ENCODE assay signal across 10 cellular contexts in the genomic region with DNA sequence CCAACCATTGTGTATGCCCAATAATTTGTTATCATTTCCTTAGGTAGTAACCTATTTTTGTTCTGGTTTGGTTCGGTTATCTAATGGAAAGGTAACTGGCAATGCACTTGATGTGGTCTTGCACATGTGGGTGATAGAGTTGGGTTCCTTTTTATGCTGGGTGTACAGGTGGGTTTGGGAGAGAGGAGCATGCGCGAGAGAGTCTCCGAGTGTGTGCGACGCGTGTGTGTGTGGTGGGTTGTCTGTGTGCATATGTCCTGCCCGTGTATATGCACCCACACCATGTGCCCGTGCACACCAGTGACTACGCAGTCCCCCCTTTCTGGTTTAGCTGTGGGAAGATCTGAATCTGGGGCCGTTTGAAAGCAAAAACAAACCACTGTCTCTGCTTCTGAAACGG.
A peak's percentile ranks its signal among the peaks of the same experiment; 100 is the strongest.
DNase-seq lines count a peak whose midpoint lies in the region; ATAC-seq, FAIRE-seq and TF ChIP-seq lines count a peak whose summit lies in the region.
"Had no signal": no experiment of that assay in that cellular context is flagged by ENCODE, and none has a peak within 500 bp of the region (broad histone marks: within the 10 kb centered on the region; RNA-seq: fewer than 3 reads in every experiment).

No MANE protein-coding gene starts in this region.

- H3K4me2 ChIP-seq in GM12878 (ENCODE audit: control insufficient read depth, insufficient read depth) (peak overlapping the region; percentile 62), neuronal stem cell (ENCODE audit: insufficient read depth, low read length, poor library complexity, severe bottlenecking) (no peak overlapping the region)

- H3K4me3 ChIP-seq in GM12878 (peak overlapping the region; percentile 67; the same call in 1 of the 2 replicates), neuronal stem cell (ENCODE audit: low read length in 2 of 2) (no peak overlapping the region)

- in situ Hi-C loops in GM12878 (cut with MboI): no loop called here

- H3K4ac ChIP-seq in neuronal stem cell (ENCODE audit: low read length): no peak overlapping the region

- H4K8ac ChIP-seq in neuronal stem cell (ENCODE audit: low read depth, low read length): no peak overlapping the region

- no peak overlapping the region for H3K18ac ChIP-seq in neuronal stem cell (ENCODE audit: low read length)

- intact Hi-C loops in GM12878 (cut with micrococcal nuclease; ENCODE audit: unreplicated experiment) (no loop called here), Right ventricle myocardium inferior (cut with DNase I) (no loop called here)

- POLR2A ChIA-PET in GM12878 (lab: Charles Lee): no interaction called here

- TF ChIP-seq POLR2A in GM12878 (IDR thresholded peaks at IDR 0.05; ENCODE audit: low read depth, low read length): no peak

- no peaks in the 10 kb centered on the region for H3K79me2 ChIP-seq in GM12878 (ENCODE audit: control insufficient read depth, insufficient read depth, low read length)

- RAD21 ChIA-PET in GM12878 (lab: Charles Lee; ENCODE audit: unreplicated experiment): no interaction called here

- no peak overlapping the region for H4K91ac ChIP-seq in neuronal stem cell (ENCODE audit: low read depth, low read length, poor library complexity)

- H3K36me3 ChIP-seq in GM12878 (ENCODE audit: control insufficient read depth in 2 of 2, insufficient read depth in 2 of 2, low read length in 1 of 2): no peaks in the 10 kb centered on the region
- no peaks in the 10 kb centered on the region for H3K36me3 ChIP-seq in neuronal stem cell (replicated peaks in 1 of 2; ENCODE audit: control insufficient read depth in 2 of 2, insufficient read depth in 2 of 2, low read length in 2 of 2)

- H3K27ac ChIP-seq in GM12878 (ENCODE audit: control insufficient read depth, insufficient read depth): no peak overlapping the region
- no peak overlapping the region for H3K27ac ChIP-seq in neuronal stem cell (replicated peaks; ENCODE audit: low read length)
- H3K27ac ChIP-seq: sigmoid colon had no signal

- no peak overlapping the region for H3K14ac ChIP-seq in neuronal stem cell (ENCODE audit: low read length)

- H3K9me3 ChIP-seq in GM12878 (replicated peaks; ENCODE audit: control insufficient read depth, insufficient read depth, low read length): no peaks in the 10 kb centered on the region; the same call in 2 of the 3 replicates
- H3K9me3 ChIP-seq in neuronal stem cell (replicated peaks in 1 of 2; ENCODE audit: control insufficient read depth in 2 of 2, insufficient read depth in 1 of 2, low read depth in 1 of 2, low read length in 2 of 2): peaks cover 2 to 5% of the 10 kb centered on the region in 2 donors
- H3K9me3 ChIP-seq: sigmoid colon had no signal

- 33% methylated on average over 12 of the region's 12 CpGs for WGBS in GM12878 (ENCODE audit: insufficient coverage, insufficient replicate concordance, low lambda C conversion rate, missing lambda C conversion rate)
- WGBS in neuronal stem cell (ENCODE audit: extremely low coverage in 2 of 2, insufficient read length in 2 of 2, insufficient replicate concordance in 1 of 2), 2 donors: no CpG with 5 or more reads among the region's 12 CpGs

- no peaks in the 10 kb centered on the region for H4K20me1 ChIP-seq in GM12878 (ENCODE audit: control insufficient read depth, insufficient read depth)

- no peak overlapping the region for H3K23ac ChIP-seq in neuronal stem cell (ENCODE audit: low read depth, low read length, poor library complexity)

- H2BK12ac ChIP-seq in neuronal stem cell (ENCODE audit: low read length): no peak overlapping the region

- SMC1A ChIA-PET in GM12878 (lab: Charles Lee; ENCODE audit: uncharacterized antibody, unreplicated experiment): no interaction called here

- ATAC-seq in GM12878 (no peak), HG03039 (IDR thresholded peaks at IDR 0.05; ENCODE audit: unreplicated experiment) (no peak), Right ventricle myocardium inferior (no peak)

- H2BK5ac ChIP-seq in neuronal stem cell (ENCODE audit: low read length): no peak overlapping the region

- H2BK15ac ChIP-seq in neuronal stem cell (ENCODE audit: low read length): no peak overlapping the region

- TF ChIP-seq EP300 in GM12878 (IDR thresholded peaks at IDR 0.05; ENCODE audit: borderline replicate concordance in 1 of 2, control insufficient read depth in 1 of 2, low read depth in 2 of 2, low read length in 2 of 2): no peak

- CTCF ChIA-PET in GM12878 (lab: Yijun Ruan, JAX): interaction anchor here (0.8 kb wide), 1 partner anchor 9 kb away, joined by 3 read pairs; no protein-coding TSS in a partner anchor

- peak; percentile 50 for DNase-seq in GDM1 (lab: John Stamatoyannopoulos, UW)
- peak; percentile 16 to 26 for DNase-seq in Kasumi-1 (lab: John Stamatoyannopoulos, UW)
- no peak for DNase-seq in GM12878 (ENCODE audit: low read depth, low spot score)
- no peak for DNase-seq in neuronal stem cell (ENCODE audit: low spot score)
- DNase-seq in Right ventricle myocardium inferior (ENCODE audit: missing footprints): no peak
- DNase-seq in COR-L47 (lab: John Stamatoyannopoulos, UW): no peak
- DNase-seq in AG20443 (ENCODE audit: low spot score): no peak
- DNase-seq: NCI-H187 treated with DMSO at 0.1 percent for 48 hours, sigmoid colon had no signal

- no TSS peak for BruUV-seq in GM12878 (replicated peaks; lab: Mats Ljungman, UMichigan)

- no peak for TF ChIP-seq RAD21 in GM12878 (IDR thresholded peaks at IDR 0.05; ENCODE audit: insufficient read depth, low read depth, low read length)

- no peak for FAIRE-seq in GM12878 (lab: Jason Lieb, UNC)

- no peak overlapping the region for H2AK5ac ChIP-seq in neuronal stem cell (ENCODE audit: low read depth, low read length)

- H3K27me3 ChIP-seq in GM12878 (replicated peaks in 1 of 2; ENCODE audit: control insufficient read depth in 2 of 2, insufficient read depth in 2 of 2, low read length in 1 of 2) (peaks cover 3 to 5% of the 10 kb centered on the region in 2 experiments; a peak in 3 of 4 replicates), neuronal stem cell (ENCODE audit: control insufficient read depth in 3 of 3, insufficient read depth in 3 of 3, low read depth in 1 of 3, low read length in 3 of 3) (peaks cover 0 to 76% (median 9%) of the 10 kb centered on the region in 3 experiments)
- H3K27me3 ChIP-seq: sigmoid colon had no signal

- peaks cover 7% of the 10 kb centered on the region for H3K4me1 ChIP-seq in GM12878 (ENCODE audit: control insufficient read depth, insufficient read depth, low read length)
- peaks cover 0 to 9% of the 10 kb centered on the region in 2 donors for H3K4me1 ChIP-seq in neuronal stem cell (ENCODE audit: control insufficient read depth in 2 of 2, insufficient read depth in 1 of 2, low read depth in 1 of 2, low read length in 2 of 2)

- H2AFZ ChIP-seq in GM12878 (ENCODE audit: control insufficient read depth, low read depth, low read length) (peak overlapping the region; percentile 20), neuronal stem cell (ENCODE audit: low read length) (peak overlapping the region; percentile 78)

- no peaks in the 10 kb centered on the region for H3K79me1 ChIP-seq in neuronal stem cell (ENCODE audit: low read depth, low read length)

- no peak overlapping the region for H2BK120ac ChIP-seq in neuronal stem cell (ENCODE audit: low read depth, low read length)

- H3K9ac ChIP-seq in GM12878 (ENCODE audit: control insufficient read depth, insufficient read depth, low read length): no peak overlapping the region
- no peak overlapping the region for H3K9ac ChIP-seq in neuronal stem cell (ENCODE audit: low read depth, low read length, poor library complexity)

- no peak for TF ChIP-seq CTCF in GM12878 (IDR thresholded peaks at IDR 0.05 in 2 of 3, conservative IDR thresholded peaks at IDR 0.05 in 1 of 3; ENCODE audit: control insufficient read depth in 2 of 3, extremely low read depth in 1 of 3, insufficient read depth in 1 of 3, low read depth in 3 of 3, low read length in 3 of 3)

TF ChIP-seq in GM12878, 131 proteins besides CTCF, POLR2A, EP300 and RAD21:
- no peak for TF ChIP-seq ZBTB4 (CRISPR knock-in tag; IDR thresholded peaks at IDR 0.05)
TF ChIP-seq in GM12878: peak in this region for 0.

Comparison
In these comparisons a context has a peak if more than half of its experiments do, and no peak if none do; other contexts are left out.
1. DNase-seq: peak in GDM1 (single experiment) and Kasumi-1 (2 of 2); none in GM12878 (single experiment), neuronal stem cell (single experiment), Right ventricle myocardium inferior (single experiment), COR-L47 (single experiment) and AG20443 (single experiment).